1 cellular context compared by ENCODE assay signal in the genomic region with DNA sequence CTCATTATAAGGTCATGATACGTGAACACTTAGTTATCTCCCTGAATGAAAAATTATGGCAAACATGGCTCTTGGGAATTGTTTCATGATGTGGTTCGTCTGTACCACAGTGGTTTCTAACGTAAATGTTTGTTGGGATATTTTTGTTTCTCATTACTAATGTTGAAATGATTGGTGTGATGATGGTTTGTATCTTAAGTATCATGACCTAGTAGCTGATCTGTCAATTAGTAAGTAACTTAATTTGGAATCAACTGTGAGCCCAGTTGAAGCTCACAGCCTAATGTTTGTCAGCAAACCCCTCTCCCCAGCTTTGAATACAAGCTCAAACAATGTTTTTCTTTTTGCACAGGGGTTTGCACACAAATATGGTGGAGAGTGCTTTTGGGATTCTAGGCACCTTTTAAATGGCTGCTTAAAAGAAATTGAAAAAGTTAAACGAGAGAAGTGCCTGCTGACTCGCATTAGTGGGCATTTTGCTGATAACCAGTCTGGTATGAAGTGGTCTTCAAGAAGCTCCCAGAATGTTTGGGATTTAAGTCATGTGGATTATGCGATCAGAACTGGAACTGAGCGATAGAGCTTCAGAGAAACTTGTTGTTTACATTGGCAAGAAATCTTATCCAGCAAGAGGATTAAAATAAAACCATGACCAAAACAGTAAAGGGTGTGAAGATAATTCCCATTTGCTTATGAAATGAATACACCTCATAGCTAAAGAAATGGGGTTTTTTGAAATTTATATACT.
TF ChIP-seq lines count a peak whose summit lies in the region.

No MANE protein-coding gene starts in this region.

TF ChIP-seq in WTC11, 78 proteins besides CTCF, POLR2A, EP300 and RAD21 (continued from another document):
- TF ChIP-seq, protein P1, sequence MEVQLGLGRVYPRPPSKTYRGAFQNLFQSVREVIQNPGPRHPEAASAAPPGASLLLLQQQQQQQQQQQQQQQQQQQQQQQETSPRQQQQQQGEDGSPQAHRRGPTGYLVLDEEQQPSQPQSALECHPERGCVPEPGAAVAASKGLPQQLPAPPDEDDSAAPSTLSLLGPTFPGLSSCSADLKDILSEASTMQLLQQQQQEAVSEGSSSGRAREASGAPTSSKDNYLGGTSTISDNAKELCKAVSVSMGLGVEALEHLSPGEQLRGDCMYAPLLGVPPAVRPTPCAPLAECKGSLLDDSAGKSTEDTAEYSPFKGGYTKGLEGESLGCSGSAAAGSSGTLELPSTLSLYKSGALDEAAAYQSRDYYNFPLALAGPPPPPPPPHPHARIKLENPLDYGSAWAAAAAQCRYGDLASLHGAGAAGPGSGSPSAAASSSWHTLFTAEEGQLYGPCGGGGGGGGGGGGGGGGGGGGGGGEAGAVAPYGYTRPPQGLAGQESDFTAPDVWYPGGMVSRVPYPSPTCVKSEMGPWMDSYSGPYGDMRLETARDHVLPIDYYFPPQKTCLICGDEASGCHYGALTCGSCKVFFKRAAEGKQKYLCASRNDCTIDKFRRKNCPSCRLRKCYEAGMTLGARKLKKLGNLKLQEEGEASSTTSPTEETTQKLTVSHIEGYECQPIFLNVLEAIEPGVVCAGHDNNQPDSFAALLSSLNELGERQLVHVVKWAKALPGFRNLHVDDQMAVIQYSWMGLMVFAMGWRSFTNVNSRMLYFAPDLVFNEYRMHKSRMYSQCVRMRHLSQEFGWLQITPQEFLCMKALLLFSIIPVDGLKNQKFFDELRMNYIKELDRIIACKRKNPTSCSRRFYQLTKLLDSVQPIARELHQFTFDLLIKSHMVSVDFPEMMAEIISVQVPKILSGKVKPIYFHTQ (CRISPR knock-in tag; IDR thresholded peaks at IDR 0.05) = no peak
- no peak for TF ChIP-seq PREB (CRISPR knock-in tag; IDR thresholded peaks at IDR 0.05; ENCODE audit: borderline replicate concordance)
